28 cellular contexts compared by ENCODE assay signal in genomic region chrX:20727447-20727846, GRCh38.
"Had no signal": no experiment of that assay in that cellular context is flagged by ENCODE, and none has a peak within 500 bp of the region (broad histone marks: within the 10 kb centered on the region; RNA-seq: fewer than 3 reads in every experiment).

No MANE protein-coding gene starts in this region.

- H2AFZ ChIP-seq: hepatocyte had no signal

- H3K4me3 Mint-ChIP-seq: activated T-cell treated with anti-CD3 and anti-CD28 coated beads, Interleukin-2, amount 50 U/mL, for 72 hours; central memory CD8-positive, alpha-beta T cell; naive B cell; stimulated activated effector memory CD8-positive, alpha-beta T cell treated with anti-CD3 and anti-CD28 coated beads, Interleukin-12 subunit alpha, Interleukin-12 subunit beta, amount 100 ng/mL, for 72 hours; stimulated activated naive CD8-positive, alpha-beta T cell treated with anti-CD3 and anti-CD28 coated beads, Interleukin-15, amount 100 ng/mL, for 72 hours; type B pancreatic cell had no signal

- H3K4me2 ChIP-seq: hepatocyte had no signal

- H3K27ac Mint-ChIP-seq: activated naive CD4-positive, alpha-beta T cell treated with anti-CD3 and anti-CD28 coated beads, Interleukin-2, amount 50 U/mL, for 72 hours; activated T-cell treated with anti-CD3 and anti-CD28 coated beads, Interleukin-2, amount 50 U/mL, for 72 hours; stimulated activated effector memory CD8-positive, alpha-beta T cell treated with anti-CD3 and anti-CD28 coated beads, Interleukin-12 subunit alpha, Interleukin-12 subunit beta, amount 100 ng/mL, for 72 hours; stimulated activated naive CD8-positive, alpha-beta T cell treated with anti-CD3 and anti-CD28 coated beads, Interleukin-15, amount 100 ng/mL, for 72 hours; type B pancreatic cell had no signal

- H3K4me1 Mint-ChIP-seq: central memory CD8-positive, alpha-beta T cell; naive B cell; stimulated activated effector memory CD8-positive, alpha-beta T cell treated with anti-CD3 and anti-CD28 coated beads, Interleukin-12 subunit alpha, Interleukin-12 subunit beta, amount 100 ng/mL, for 72 hours; stimulated activated naive CD8-positive, alpha-beta T cell treated with anti-CD3 and anti-CD28 coated beads, Interleukin-15, amount 100 ng/mL, for 72 hours had no signal

- H3K4me1 ChIP-seq: breast epithelium, gastroesophageal sphincter, pancreas, psoas muscle, sigmoid colon, uterus had no signal

- H3K36me3 ChIP-seq: breast epithelium, gastroesophageal sphincter, pancreas, sigmoid colon, uterus had no signal

- H3K27me3 Mint-ChIP-seq: central memory CD8-positive, alpha-beta T cell; naive B cell; stimulated activated naive CD8-positive, alpha-beta T cell treated with anti-CD3 and anti-CD28 coated beads, Interleukin-15, amount 100 ng/mL, for 72 hours; type B pancreatic cell had no signal

- H3K27ac ChIP-seq: breast epithelium, gastroesophageal sphincter, hepatocyte, pancreas, psoas muscle, sigmoid colon, uterus, VCaP had no signal

- H3K36me3 Mint-ChIP-seq: activated naive CD4-positive, alpha-beta T cell treated with anti-CD3 and anti-CD28 coated beads, Interleukin-2, amount 50 U/mL, for 72 hours; naive B cell; stimulated activated effector memory CD8-positive, alpha-beta T cell treated with anti-CD3 and anti-CD28 coated beads, Interleukin-12 subunit alpha, Interleukin-12 subunit beta, amount 100 ng/mL, for 72 hours; type B pancreatic cell had no signal

- H3K79me2 ChIP-seq: hepatocyte had no signal

- H3K27me3 ChIP-seq: gastroesophageal sphincter, hepatocyte, pancreas, sigmoid colon, uterus had no signal

- H3K9me3 Mint-ChIP-seq: activated naive CD4-positive, alpha-beta T cell treated with anti-CD3 and anti-CD28 coated beads, Interleukin-2, amount 50 U/mL, for 72 hours; activated T-cell treated with anti-CD3 and anti-CD28 coated beads, Interleukin-2, amount 50 U/mL, for 72 hours; central memory CD8-positive, alpha-beta T cell; stimulated activated effector memory CD8-positive, alpha-beta T cell treated with anti-CD3 and anti-CD28 coated beads, Interleukin-12 subunit alpha, Interleukin-12 subunit beta, amount 100 ng/mL, for 72 hours; stimulated activated naive CD8-positive, alpha-beta T cell treated with anti-CD3 and anti-CD28 coated beads, Interleukin-15, amount 100 ng/mL, for 72 hours; type B pancreatic cell had no signal

- ATAC-seq: activated naive CD4-positive, alpha-beta T cell treated with anti-CD3 and anti-CD28 coated beads, Interleukin-2, amount 50 U/mL, for 72 hours; activated T-cell treated with anti-CD3 and anti-CD28 coated beads, Interleukin-2, amount 50 U/mL, for 72 hours; gastroesophageal sphincter; left cardiac atrium; left ventricle myocardium superior; pancreas; psoas muscle; stimulated activated effector memory CD8-positive, alpha-beta T cell treated with anti-CD3 and anti-CD28 coated beads, Interleukin-12 subunit alpha, Interleukin-12 subunit beta, amount 100 ng/mL, for 72 hours; stimulated activated naive CD8-positive, alpha-beta T cell treated with anti-CD3 and anti-CD28 coated beads, Interleukin-15, amount 100 ng/mL, for 72 hours had no signal

- H3K4me3 ChIP-seq: breast epithelium, gastroesophageal sphincter, hepatocyte, pancreas, psoas muscle, sigmoid colon, uterus had no signal

- DNase-seq: activated CD4-positive, alpha-beta T cell treated with anti-CD3 and anti-CD28 coated beads for 4 hours; activated CD4-positive, alpha-beta T cell treated with anti-CD3 and anti-CD28 coated beads, Interleukin-2, amount 50 U/mL, for 4 hours; activated naive CD4-positive, alpha-beta T cell; activated T-cell treated with anti-CD3 and anti-CD28 coated beads for 4 hours; activated T-cell treated with anti-CD3 and anti-CD28 coated beads, Interleukin-2, amount 50 U/mL, for 72 hours; effector memory CD4-positive, alpha-beta T cell; erythroblast; left cardiac atrium; left ventricle myocardium superior; naive B cell; nucleus accumbens; pancreas; psoas muscle; sigmoid colon; small intestine; stimulated activated CD4-positive, alpha-beta T cell treated with anti-CD3 and anti-CD28 coated beads, Interleukin-4, amount 100 ng/mL, for 24 hours; stimulated activated naive CD8-positive, alpha-beta T cell treated with anti-CD3 and anti-CD28 coated beads, Interleukin-15, amount 100 ng/mL, for 72 hours; substantia nigra; T-helper 9 cell; uterus had no signal

- H3K9me3 ChIP-seq: gastroesophageal sphincter, pancreas, psoas muscle, sigmoid colon, uterus had no signal
